1 cellular context compared by ENCODE assay signal in the genomic region with DNA sequence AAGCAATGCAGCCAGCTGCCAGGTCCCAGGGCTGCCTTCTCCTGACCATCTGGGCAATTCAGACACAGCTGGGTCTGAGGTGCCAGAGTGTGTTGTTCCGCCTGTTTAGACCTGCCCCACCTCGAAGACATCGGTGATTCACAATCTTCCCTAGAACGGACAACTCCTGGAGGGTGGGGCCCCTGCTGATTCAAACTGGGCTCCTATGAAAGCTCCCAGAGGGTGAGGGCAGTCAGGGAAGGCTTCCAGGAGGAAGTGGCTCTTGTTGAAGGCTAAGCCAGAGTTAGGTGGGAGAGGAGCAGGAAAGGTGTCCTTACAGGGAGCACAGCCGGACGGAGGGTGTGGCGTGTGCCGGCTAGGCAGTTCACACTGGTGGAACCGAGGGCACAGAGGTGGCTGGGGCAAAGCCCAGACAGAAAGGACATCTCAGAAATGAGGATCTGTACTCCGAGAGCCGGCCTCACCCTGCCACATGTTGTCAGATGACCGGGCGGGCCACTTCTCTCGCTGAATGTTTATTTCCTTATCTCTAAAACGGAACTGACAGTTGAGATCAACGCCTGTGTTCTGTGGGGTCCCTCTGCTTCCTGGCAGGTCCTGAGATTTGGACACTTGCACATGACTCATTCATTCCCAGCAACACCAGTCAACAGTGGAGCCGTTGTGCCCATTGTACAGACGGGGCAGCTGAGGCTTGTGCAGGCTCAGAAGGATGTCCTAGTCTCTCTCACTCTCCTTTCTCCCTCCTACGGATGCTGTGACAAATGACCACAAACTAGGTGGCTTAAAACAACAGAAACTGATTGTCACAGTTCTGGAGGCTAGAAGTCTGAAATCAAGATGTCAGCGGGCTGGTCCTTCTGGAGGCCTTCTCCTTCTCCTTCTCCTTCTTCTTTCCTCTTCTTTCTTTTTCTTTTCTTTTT.
TF ChIP-seq lines count a peak whose summit lies in the region.

No MANE protein-coding gene starts in this region.

TF ChIP-seq in HepG2, 621 proteins besides CTCF, POLR2A, EP300 and RAD21 (continued from another document and continues in another):
- TF ChIP-seq, protein P1, sequence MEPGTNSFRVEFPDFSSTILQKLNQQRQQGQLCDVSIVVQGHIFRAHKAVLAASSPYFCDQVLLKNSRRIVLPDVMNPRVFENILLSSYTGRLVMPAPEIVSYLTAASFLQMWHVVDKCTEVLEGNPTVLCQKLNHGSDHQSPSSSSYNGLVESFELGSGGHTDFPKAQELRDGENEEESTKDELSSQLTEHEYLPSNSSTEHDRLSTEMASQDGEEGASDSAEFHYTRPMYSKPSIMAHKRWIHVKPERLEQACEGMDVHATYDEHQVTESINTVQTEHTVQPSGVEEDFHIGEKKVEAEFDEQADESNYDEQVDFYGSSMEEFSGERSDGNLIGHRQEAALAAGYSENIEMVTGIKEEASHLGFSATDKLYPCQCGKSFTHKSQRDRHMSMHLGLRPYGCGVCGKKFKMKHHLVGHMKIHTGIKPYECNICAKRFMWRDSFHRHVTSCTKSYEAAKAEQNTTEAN (CRISPR knock-in tag; conservative IDR thresholded peaks at IDR 0.05), result peak; percentile 68; the same call in 1 of the 2 replicates
- TF ChIP-seq JARID2 (CRISPR knock-in tag; IDR thresholded peaks at IDR 0.05; ENCODE audit: insufficient replicate concordance) (no peak), MED8 (CRISPR knock-in tag; IDR thresholded peaks at IDR 0.05; ENCODE audit: insufficient replicate concordance) (peak; percentile 29), NFKB2 (CRISPR knock-in tag; IDR thresholded peaks at IDR 0.05; ENCODE audit: borderline replicate concordance) (0 out of 2 replicates have a peak, but pooled peaks have one; percentile 23), ARHGAP35 (CRISPR knock-in tag; IDR thresholded peaks at IDR 0.05; ENCODE audit: borderline replicate concordance) (0 out of 2 replicates have a peak, but pooled peaks have one; percentile 27), MTF1 (CRISPR knock-in tag; IDR thresholded peaks at IDR 0.05) (no peak), ADNP (CRISPR knock-in tag; IDR thresholded peaks at IDR 0.05) (peak; percentile 100), CENPX (CRISPR knock-in tag; IDR thresholded peaks at IDR 0.05) (no peak), ZNF790 (CRISPR knock-in tag; IDR thresholded peaks at IDR 0.05; ENCODE audit: borderline replicate concordance) (no peak), ZNF761 (CRISPR knock-in tag; conservative IDR thresholded peaks at IDR 0.05) (no peak), ZNF205 (CRISPR knock-in tag; IDR thresholded peaks at IDR 0.05) (peak; percentile 74; the same call in 1 of the 2 replicates), ZNF333 (CRISPR knock-in tag; IDR thresholded peaks at IDR 0.05; ENCODE audit: borderline replicate concordance) (0 out of 2 replicates have a peak, but pooled peaks have one; percentile 64), ZNF335 (CRISPR knock-in tag; IDR thresholded peaks at IDR 0.05) (peak; percentile 61; the same call in 1 of the 2 replicates), ZNF629 (CRISPR knock-in tag; conservative IDR thresholded peaks at IDR 0.05) (peak; percentile 100), POLR2G (IDR thresholded peaks at IDR 0.05; ENCODE audit: low read depth, low read length) (peak; percentile 51), SNAPC2 (CRISPR knock-in tag; IDR thresholded peaks at IDR 0.05) (no peak), RFX5 (IDR thresholded peaks at IDR 0.05; ENCODE audit: low read depth, low read length) (no peak), ATM (IDR thresholded peaks at IDR 0.05; ENCODE audit: borderline replicate concordance) (no peak), GFI1 (CRISPR knock-in tag; IDR thresholded peaks at IDR 0.05; ENCODE audit: borderline replicate concordance) (peak; percentile 86), RFXANK (CRISPR knock-in tag; IDR thresholded peaks at IDR 0.05) (peak; percentile 66; the same call in 1 of the 2 replicates), ZNF549 (CRISPR knock-in tag; IDR thresholded peaks at IDR 0.05) (no peak), HOXD1 (CRISPR knock-in tag; IDR thresholded peaks at IDR 0.05) (no peak), YEATS2 (CRISPR knock-in tag; IDR thresholded peaks at IDR 0.05; ENCODE audit: borderline replicate concordance) (peak; percentile 29; the same call in 1 of the 2 replicates), ZNF737 (CRISPR knock-in tag; IDR thresholded peaks at IDR 0.05; ENCODE audit: borderline replicate concordance) (no peak), ZMAT3 (CRISPR knock-in tag; conservative IDR thresholded peaks at IDR 0.05) (peak; percentile 47; the same call in 1 of the 2 replicates), ZNF496 (CRISPR knock-in tag; IDR thresholded peaks at IDR 0.05; ENCODE audit: insufficient replicate concordance) (no peak), ZKSCAN1 (IDR thresholded peaks at IDR 0.05; ENCODE audit: low read length) (0 out of 2 replicates have a peak, but pooled peaks have one; percentile 23), HMGA1 (CRISPR knock-in tag; conservative IDR thresholded peaks at IDR 0.05) (no peak), ZFX (CRISPR knock-in tag; IDR thresholded peaks at IDR 0.05; ENCODE audit: low read depth) (peak; percentile 40; the same call in 1 of the 2 replicates), NR2F6 (IDR thresholded peaks at IDR 0.05) (0 out of 2 replicates have a peak, but pooled peaks have one; percentile 24), NR2F6 (CRISPR knock-in tag; IDR thresholded peaks at IDR 0.05) (peak; percentile 58), ZSCAN29 (CRISPR knock-in tag; conservative IDR thresholded peaks at IDR 0.05) (peak; percentile 44; the same call in 1 of the 2 replicates), ZBTB21 (CRISPR knock-in tag; IDR thresholded peaks at IDR 0.05) (no peak)
- TF ChIP-seq, protein P2, sequence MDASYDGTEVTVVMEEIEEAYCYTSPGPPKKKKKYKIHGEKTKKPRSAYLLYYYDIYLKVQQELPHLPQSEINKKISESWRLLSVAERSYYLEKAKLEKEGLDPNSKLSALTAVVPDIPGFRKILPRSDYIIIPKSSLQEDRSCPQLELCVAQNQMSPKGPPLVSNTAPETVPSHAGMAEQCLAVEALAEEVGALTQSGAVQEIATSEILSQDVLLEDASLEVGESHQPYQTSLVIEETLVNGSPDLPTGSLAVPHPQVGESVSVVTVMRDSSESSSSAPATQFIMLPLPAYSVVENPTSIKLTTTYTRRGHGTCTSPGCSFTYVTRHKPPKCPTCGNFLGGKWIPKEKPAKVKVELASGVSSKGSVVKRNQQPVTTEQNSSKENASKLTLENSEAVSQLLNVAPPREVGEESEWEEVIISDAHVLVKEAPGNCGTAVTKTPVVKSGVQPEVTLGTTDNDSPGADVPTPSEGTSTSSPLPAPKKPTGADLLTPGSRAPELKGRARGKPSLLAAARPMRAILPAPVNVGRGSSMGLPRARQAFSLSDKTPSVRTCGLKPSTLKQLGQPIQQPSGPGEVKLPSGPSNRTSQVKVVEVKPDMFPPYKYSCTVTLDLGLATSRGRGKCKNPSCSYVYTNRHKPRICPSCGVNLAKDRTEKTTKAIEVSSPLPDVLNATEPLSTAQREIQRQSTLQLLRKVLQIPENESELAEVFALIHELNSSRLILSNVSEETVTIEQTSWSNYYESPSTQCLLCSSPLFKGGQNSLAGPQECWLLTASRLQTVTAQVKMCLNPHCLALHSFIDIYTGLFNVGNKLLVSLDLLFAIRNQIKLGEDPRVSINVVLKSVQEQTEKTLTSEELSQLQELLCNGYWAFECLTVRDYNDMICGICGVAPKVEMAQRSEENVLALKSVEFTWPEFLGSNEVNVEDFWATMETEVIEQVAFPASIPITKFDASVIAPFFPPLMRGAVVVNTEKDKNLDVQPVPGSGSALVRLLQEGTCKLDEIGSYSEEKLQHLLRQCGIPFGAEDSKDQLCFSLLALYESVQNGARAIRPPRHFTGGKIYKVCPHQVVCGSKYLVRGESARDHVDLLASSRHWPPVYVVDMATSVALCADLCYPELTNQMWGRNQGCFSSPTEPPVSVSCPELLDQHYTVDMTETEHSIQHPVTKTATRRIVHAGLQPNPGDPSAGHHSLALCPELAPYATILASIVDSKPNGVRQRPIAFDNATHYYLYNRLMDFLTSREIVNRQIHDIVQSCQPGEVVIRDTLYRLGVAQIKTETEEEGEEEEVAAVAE (CRISPR knock-in tag; IDR thresholded peaks at IDR 0.05; ENCODE audit: borderline replicate concordance), result no peak
- TF ChIP-seq, protein P3, sequence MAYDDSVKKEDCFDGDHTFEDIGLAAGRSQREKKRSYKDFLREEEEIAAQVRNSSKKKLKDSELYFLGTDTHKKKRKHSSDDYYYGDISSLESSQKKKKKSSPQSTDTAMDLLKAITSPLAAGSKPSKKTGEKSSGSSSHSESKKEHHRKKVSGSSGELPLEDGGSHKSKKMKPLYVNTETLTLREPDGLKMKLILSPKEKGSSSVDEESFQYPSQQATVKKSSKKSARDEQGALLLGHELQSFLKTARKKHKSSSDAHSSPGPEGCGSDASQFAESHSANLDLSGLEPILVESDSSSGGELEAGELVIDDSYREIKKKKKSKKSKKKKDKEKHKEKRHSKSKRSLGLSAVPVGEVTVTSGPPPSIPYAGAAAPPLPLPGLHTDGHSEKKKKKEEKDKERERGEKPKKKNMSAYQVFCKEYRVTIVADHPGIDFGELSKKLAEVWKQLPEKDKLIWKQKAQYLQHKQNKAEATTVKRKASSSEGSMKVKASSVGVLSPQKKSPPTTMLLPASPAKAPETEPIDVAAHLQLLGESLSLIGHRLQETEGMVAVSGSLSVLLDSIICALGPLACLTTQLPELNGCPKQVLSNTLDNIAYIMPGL (CRISPR knock-in tag; IDR thresholded peaks at IDR 0.05; ENCODE audit: borderline replicate concordance in 1 of 2, low read depth in 1 of 2), result peak; percentile 15 to 30; a peak in 3 of 4 replicates
- TF ChIP-seq, protein P4, sequence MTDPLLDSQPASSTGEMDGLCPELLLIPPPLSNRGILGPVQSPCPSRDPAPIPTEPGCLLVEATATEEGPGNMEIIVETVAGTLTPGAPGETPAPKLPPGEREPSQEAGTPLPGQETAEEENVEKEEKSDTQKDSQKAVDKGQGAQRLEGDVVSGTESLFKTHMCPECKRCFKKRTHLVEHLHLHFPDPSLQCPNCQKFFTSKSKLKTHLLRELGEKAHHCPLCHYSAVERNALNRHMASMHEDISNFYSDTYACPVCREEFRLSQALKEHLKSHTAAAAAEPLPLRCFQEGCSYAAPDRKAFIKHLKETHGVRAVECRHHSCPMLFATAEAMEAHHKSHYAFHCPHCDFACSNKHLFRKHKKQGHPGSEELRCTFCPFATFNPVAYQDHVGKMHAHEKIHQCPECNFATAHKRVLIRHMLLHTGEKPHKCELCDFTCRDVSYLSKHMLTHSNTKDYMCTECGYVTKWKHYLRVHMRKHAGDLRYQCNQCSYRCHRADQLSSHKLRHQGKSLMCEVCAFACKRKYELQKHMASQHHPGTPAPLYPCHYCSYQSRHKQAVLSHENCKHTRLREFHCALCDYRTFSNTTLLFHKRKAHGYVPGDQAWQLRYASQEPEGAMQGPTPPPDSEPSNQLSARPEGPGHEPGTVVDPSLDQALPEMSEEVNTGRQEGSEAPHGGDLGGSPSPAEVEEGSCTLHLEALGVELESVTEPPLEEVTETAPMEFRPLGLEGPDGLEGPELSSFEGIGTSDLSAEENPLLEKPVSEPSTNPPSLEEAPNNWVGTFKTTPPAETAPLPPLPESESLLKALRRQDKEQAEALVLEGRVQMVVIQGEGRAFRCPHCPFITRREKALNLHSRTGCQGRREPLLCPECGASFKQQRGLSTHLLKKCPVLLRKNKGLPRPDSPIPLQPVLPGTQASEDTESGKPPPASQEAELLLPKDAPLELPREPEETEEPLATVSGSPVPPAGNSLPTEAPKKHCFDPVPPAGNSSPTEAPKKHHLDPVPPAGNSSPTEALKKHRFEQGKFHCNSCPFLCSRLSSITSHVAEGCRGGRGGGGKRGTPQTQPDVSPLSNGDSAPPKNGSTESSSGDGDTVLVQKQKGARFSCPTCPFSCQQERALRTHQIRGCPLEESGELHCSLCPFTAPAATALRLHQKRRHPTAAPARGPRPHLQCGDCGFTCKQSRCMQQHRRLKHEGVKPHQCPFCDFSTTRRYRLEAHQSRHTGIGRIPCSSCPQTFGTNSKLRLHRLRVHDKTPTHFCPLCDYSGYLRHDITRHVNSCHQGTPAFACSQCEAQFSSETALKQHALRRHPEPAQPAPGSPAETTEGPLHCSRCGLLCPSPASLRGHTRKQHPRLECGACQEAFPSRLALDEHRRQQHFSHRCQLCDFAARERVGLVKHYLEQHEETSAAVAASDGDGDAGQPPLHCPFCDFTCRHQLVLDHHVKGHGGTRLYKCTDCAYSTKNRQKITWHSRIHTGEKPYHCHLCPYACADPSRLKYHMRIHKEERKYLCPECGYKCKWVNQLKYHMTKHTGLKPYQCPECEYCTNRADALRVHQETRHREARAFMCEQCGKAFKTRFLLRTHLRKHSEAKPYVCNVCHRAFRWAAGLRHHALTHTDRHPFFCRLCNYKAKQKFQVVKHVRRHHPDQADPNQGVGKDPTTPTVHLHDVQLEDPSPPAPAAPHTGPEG (CRISPR knock-in tag; IDR thresholded peaks at IDR 0.05), result peak; percentile 77
- TF ChIP-seq, protein P5, sequence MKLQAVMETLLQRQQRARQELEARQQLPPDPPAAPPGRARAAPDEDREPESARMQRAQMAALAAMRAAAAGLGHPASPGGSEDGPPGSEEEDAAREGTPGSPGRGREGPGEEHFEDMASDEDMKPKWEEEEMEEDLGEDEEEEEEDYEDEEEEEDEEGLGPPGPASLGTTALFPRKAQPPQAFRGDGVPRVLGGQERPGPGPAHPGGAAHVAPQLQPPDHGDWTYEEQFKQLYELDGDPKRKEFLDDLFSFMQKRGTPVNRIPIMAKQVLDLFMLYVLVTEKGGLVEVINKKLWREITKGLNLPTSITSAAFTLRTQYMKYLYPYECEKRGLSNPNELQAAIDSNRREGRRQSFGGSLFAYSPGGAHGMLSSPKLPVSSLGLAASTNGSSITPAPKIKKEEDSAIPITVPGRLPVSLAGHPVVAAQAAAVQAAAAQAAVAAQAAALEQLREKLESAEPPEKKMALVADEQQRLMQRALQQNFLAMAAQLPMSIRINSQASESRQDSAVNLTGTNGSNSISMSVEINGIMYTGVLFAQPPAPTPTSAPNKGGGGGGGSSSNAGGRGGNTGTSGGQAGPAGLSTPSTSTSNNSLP (IDR thresholded peaks at IDR 0.05; ENCODE audit: low read depth, low read length), result no peak
- TF ChIP-seq, protein P6, sequence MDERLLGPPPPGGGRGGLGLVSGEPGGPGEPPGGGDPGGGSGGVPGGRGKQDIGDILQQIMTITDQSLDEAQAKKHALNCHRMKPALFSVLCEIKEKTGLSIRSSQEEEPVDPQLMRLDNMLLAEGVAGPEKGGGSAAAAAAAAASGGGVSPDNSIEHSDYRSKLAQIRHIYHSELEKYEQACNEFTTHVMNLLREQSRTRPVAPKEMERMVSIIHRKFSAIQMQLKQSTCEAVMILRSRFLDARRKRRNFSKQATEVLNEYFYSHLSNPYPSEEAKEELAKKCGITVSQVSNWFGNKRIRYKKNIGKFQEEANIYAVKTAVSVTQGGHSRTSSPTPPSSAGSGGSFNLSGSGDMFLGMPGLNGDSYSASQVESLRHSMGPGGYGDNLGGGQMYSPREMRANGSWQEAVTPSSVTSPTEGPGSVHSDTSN (CRISPR knock-in tag; IDR thresholded peaks at IDR 0.05), result 0 out of 2 replicates have a peak, but pooled peaks have one; percentile 33
- TF ChIP-seq, protein P7, sequence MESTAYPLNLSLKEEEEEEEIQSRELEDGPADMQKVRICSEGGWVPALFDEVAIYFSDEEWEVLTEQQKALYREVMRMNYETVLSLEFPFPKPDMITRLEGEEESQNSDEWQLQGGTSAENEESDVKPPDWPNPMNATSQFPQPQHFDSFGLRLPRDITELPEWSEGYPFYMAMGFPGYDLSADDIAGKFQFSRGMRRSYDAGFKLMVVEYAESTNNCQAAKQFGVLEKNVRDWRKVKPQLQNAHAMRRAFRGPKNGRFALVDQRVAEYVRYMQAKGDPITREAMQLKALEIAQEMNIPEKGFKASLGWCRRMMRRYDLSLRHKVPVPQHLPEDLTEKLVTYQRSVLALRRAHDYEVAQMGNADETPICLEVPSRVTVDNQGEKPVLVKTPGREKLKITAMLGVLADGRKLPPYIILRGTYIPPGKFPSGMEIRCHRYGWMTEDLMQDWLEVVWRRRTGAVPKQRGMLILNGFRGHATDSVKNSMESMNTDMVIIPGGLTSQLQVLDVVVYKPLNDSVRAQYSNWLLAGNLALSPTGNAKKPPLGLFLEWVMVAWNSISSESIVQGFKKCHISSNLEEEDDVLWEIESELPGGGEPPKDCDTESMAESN (CRISPR knock-in tag; conservative IDR thresholded peaks at IDR 0.05), result peak; percentile 71; the same call in 1 of the 2 replicates
